26 cellular contexts compared by ENCODE assay signal in genomic region chr15:62572797-62573196, GRCh38.
"Had no signal": no experiment of that assay in that cellular context is flagged by ENCODE, and none has a peak within 500 bp of the region (broad histone marks: within the 10 kb centered on the region; RNA-seq: fewer than 3 reads in every experiment).

No MANE protein-coding gene starts in this region.

- ATAC-seq: activated naive CD4-positive, alpha-beta T cell treated with anti-CD3 and anti-CD28 coated beads, Interleukin-2, amount 50 U/mL, for 72 hours; left ventricle myocardium superior; naive thymus-derived CD4-positive, alpha-beta T cell; pancreas had no signal

- H3K4me1 Mint-ChIP-seq: immature natural killer cell; naive thymus-derived CD4-positive, alpha-beta T cell; stimulated activated effector memory CD8-positive, alpha-beta T cell treated with anti-CD3 and anti-CD28 coated beads, Interleukin-12 subunit alpha, Interleukin-12 subunit beta, amount 100 ng/mL, for 72 hours had no signal

- H3K4me3 ChIP-seq: adrenal gland, esophagus squamous epithelium, pancreas, sigmoid colon, thoracic aorta, upper lobe of left lung had no signal

- DNase-seq: activated CD4-positive, alpha-beta T cell treated with anti-CD3 and anti-CD28 coated beads, Interleukin-2, amount 50 U/mL, for 4 hours; activated gamma-delta T cell treated with Interleukin-2 at 50 U/mL for 16 hours; activated T-cell treated with anti-CD3 and anti-CD28 coated beads for 4 hours; adrenal gland; dermis blood vessel endothelial cell; effector memory CD4-positive, alpha-beta T cell; esophagus squamous epithelium; hypothalamus; immature natural killer cell; kidney glomerular epithelial cell; left ventricle myocardium superior; mesenchymal stem cell; naive thymus-derived CD4-positive, alpha-beta T cell; pancreas; sigmoid colon; stimulated activated CD4-positive, alpha-beta T cell treated with anti-CD3 and anti-CD28 coated beads, Interleukin-4, amount 100 ng/mL, for 24 hours; SW 1271; T-helper 2 cell had no signal

- H3K9me3 ChIP-seq: adrenal gland, esophagus squamous epithelium, neutrophil, pancreas, sigmoid colon, thoracic aorta, upper lobe of left lung had no signal

- H3K27me3 ChIP-seq: adrenal gland, esophagus squamous epithelium, pancreas, sigmoid colon, upper lobe of left lung had no signal

- FAIRE-seq: bronchial epithelial cell, pancreas had no signal

- H3K36me3 ChIP-seq: adrenal gland, esophagus squamous epithelium, neutrophil, pancreas, sigmoid colon, thoracic aorta, upper lobe of left lung had no signal

- H3K36me3 Mint-ChIP-seq: activated naive CD4-positive, alpha-beta T cell treated with anti-CD3 and anti-CD28 coated beads, Interleukin-2, amount 50 U/mL, for 72 hours; immature natural killer cell; naive thymus-derived CD4-positive, alpha-beta T cell; stimulated activated effector memory CD8-positive, alpha-beta T cell treated with anti-CD3 and anti-CD28 coated beads, Interleukin-12 subunit alpha, Interleukin-12 subunit beta, amount 100 ng/mL, for 72 hours had no signal

- H3K27ac Mint-ChIP-seq: activated naive CD4-positive, alpha-beta T cell treated with anti-CD3 and anti-CD28 coated beads, Interleukin-2, amount 50 U/mL, for 72 hours; activated T-helper 1 cell treated with anti-CD3 and anti-CD28 coated beads, Interleukin-12 subunit alpha, Interleukin-12 subunit beta, Interleukin-2, Interleukin-4 antibody, amounts not matched to agents 30 ng/mL and 10 ng/mL and 1 ng/mL, durations not matched to agents 14 hours and 24 hours and 36 hours; immature natural killer cell; naive thymus-derived CD4-positive, alpha-beta T cell; stimulated activated effector memory CD8-positive, alpha-beta T cell treated with anti-CD3 and anti-CD28 coated beads, Interleukin-12 subunit alpha, Interleukin-12 subunit beta, amount 100 ng/mL, for 72 hours had no signal

- H3K9me3 Mint-ChIP-seq: activated naive CD4-positive, alpha-beta T cell treated with anti-CD3 and anti-CD28 coated beads, Interleukin-2, amount 50 U/mL, for 72 hours; activated T-helper 1 cell treated with anti-CD3 and anti-CD28 coated beads, Interleukin-12 subunit alpha, Interleukin-12 subunit beta, Interleukin-2, Interleukin-4 antibody, amounts not matched to agents 30 ng/mL and 10 ng/mL and 1 ng/mL, durations not matched to agents 14 hours and 24 hours and 36 hours; immature natural killer cell; stimulated activated effector memory CD8-positive, alpha-beta T cell treated with anti-CD3 and anti-CD28 coated beads, Interleukin-12 subunit alpha, Interleukin-12 subunit beta, amount 100 ng/mL, for 72 hours had no signal

- H3K4me3 Mint-ChIP-seq: activated T-helper 1 cell treated with anti-CD3 and anti-CD28 coated beads, Interleukin-12 subunit alpha, Interleukin-12 subunit beta, Interleukin-2, Interleukin-4 antibody, amounts not matched to agents 30 ng/mL and 10 ng/mL and 1 ng/mL, durations not matched to agents 14 hours and 24 hours and 36 hours; immature natural killer cell; naive thymus-derived CD4-positive, alpha-beta T cell; stimulated activated effector memory CD8-positive, alpha-beta T cell treated with anti-CD3 and anti-CD28 coated beads, Interleukin-12 subunit alpha, Interleukin-12 subunit beta, amount 100 ng/mL, for 72 hours had no signal

- H3K27ac ChIP-seq: adrenal gland, esophagus squamous epithelium, neutrophil, pancreas, sigmoid colon, thoracic aorta, upper lobe of left lung, VCaP had no signal
